ENCODE assay signal across 1 cellular context in the genomic region with DNA sequence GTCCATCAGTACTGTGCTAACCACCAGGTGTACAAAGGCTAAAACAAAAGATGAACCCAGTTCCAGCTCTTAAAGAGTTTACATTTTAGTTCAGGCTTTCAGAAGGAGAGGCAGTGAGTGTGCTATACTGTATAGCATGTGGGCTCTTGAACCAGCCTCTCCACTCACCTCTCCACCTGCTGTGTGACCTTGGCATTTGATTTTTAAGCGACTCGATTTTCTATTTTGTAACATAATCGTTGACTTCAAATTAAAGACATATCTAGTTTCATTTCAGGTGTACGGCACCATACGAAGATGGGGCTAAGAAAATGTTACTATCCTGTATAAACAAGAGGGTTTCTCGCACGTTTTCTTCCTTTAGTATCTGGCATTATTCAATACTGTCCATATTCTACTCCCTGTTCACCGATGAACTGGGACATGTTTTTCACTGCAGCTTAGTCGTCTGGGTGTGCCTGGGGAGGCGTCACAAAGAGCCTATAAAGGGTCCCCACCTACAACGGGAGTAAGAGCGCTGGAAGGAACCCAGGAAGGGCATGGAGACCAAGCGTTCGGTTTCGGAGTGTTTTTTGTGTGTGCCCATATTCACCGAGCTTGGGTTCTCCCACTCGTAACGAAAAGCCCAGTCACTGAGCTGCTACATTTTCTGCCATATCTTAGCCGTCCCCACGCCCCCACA.
TF ChIP-seq lines count a peak whose summit lies in the region.

No MANE protein-coding gene starts in this region.

TF ChIP-seq in H1, 55 proteins besides CTCF, POLR2A, EP300 and RAD21:
- TF ChIP-seq SUZ12 (IDR thresholded peaks at IDR 0.05; ENCODE audit: low read length) = no peak
- no peak for TF ChIP-seq YY1 (IDR thresholded peaks at IDR 0.05; ENCODE audit: low read depth, low read length)
- no peak for TF ChIP-seq SRF (IDR thresholded peaks at IDR 0.05; ENCODE audit: low read depth, low read length)
- TF ChIP-seq, protein P1, sequence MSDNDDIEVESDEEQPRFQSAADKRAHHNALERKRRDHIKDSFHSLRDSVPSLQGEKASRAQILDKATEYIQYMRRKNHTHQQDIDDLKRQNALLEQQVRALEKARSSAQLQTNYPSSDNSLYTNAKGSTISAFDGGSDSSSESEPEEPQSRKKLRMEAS (IDR thresholded peaks at IDR 0.05) = no peak
- TF ChIP-seq SAP30 (IDR thresholded peaks at IDR 0.05; ENCODE audit: insufficient read depth, insufficient replicate concordance, low read length) = no peak
- TF ChIP-seq CBX8 (IDR thresholded peaks at IDR 0.05; ENCODE audit: borderline replicate concordance, low read depth, low read length) = no peak
- no peak for TF ChIP-seq BCL11A (IDR thresholded peaks at IDR 0.05; ENCODE audit: low read depth in 2 of 2, low read length in 2 of 2)
- no peak for TF ChIP-seq ATF2 (IDR thresholded peaks at IDR 0.05; ENCODE audit: low read length)
- TF ChIP-seq SP4 (IDR thresholded peaks at IDR 0.05; ENCODE audit: low read length) = no peak
- TF ChIP-seq NANOG (IDR thresholded peaks at IDR 0.05; ENCODE audit: insufficient read depth, low read depth, low read length, poor library complexity, severe bottlenecking) = no peak
- TF ChIP-seq BRCA1 (IDR thresholded peaks at IDR 0.05; ENCODE audit: low read depth, low read length) = no peak
- TF ChIP-seq RFX5 (IDR thresholded peaks at IDR 0.05; ENCODE audit: borderline replicate concordance, low read depth, low read length) = no peak
- TF ChIP-seq MAFK (IDR thresholded peaks at IDR 0.05; ENCODE audit: low read depth, low read length) = no peak
- TF ChIP-seq CBX5 (IDR thresholded peaks at IDR 0.05; ENCODE audit: low read depth, low read length) = no peak
- TF ChIP-seq SP2 (IDR thresholded peaks at IDR 0.05; ENCODE audit: low read length) = no peak
- TF ChIP-seq POU5F1 (IDR thresholded peaks at IDR 0.05; ENCODE audit: low read depth, low read length) = no peak
- no peak for TF ChIP-seq ZNF274 (IDR thresholded peaks at IDR 0.05; ENCODE audit: borderline replicate concordance, extremely low read depth, low read length)
